ENCODE assay signal across 8 cellular contexts in genomic region chrX:118536204-118536603, GRCh38. TPM values are rescaled to one million over a fixed set of nuclear protein-coding genes. Genes with fewer than 3 reads are reported as not detected.
DNase-seq lines count a peak whose midpoint lies in the region; ATAC-seq lines count a peak whose summit lies in the region.

No MANE protein-coding gene starts in this region.

- H3K4me1 Mint-ChIP-seq in IgD-negative memory B cell (peaks cover 39 to 46% (median 45%) of the 10 kb centered on the region in 3 donors), naive B cell (peaks cover 35 to 58% (median 44%) of the 10 kb centered on the region in 3 donors)

- H3K9me3 Mint-ChIP-seq in IgD-negative memory B cell (no peaks in the 10 kb centered on the region), naive B cell (peaks cover 0 to 4% (median 0%) of the 10 kb centered on the region in 7 donors)

- H3K27ac Mint-ChIP-seq in IgD-negative memory B cell (peak overlapping the region; percentile 21 to 72 (median 45)), naive B cell (peak overlapping the region in 4 of 6 donors; percentile 56 to 87 (median 74))

- ATAC-seq in GM18858 (IDR thresholded peaks at IDR 0.05; ENCODE audit: unreplicated experiment) (peak; percentile 59), GM21723 (IDR thresholded peaks at IDR 0.05; ENCODE audit: unreplicated experiment) (peak; percentile 76), naive B cell (ENCODE audit: low read depth in 2 of 2) (peak in 1 of 2 donors; percentile 10)

- H3K27me3 Mint-ChIP-seq in IgD-negative memory B cell (no peaks in the 10 kb centered on the region), naive B cell (no peaks in the 10 kb centered on the region)

- DNase-seq in naive B cell (no peak), RKO (ENCODE audit: low spot score) (no peak), A172 (ENCODE audit: low spot score) (no peak), HT-29 (ENCODE audit: low spot score) (no peak), putamen (ENCODE audit: low spot score) (no peak)

- H3K4me3 Mint-ChIP-seq in IgD-negative memory B cell (peak overlapping the region; percentile 14 to 86 (median 48)), naive B cell (peak overlapping the region in 7 of 8 donors; percentile 15 to 79 (median 56))

- H3K36me3 Mint-ChIP-seq in IgD-negative memory B cell, result no peaks in the 10 kb centered on the region
- peaks cover 0 to 7% of the 10 kb centered on the region in 2 donors for H3K36me3 Mint-ChIP-seq in naive B cell

RNA-seq across cellular contexts. Expression of gene DOCK11, which starts 40.6 kb away (rescaled TPM):
- 22.3 TPM for polyA plus RNA-seq in IgD-negative memory B cell
- 10 to 100 TPM; 15.4 to 29.9 (median 19.7) TPM for polyA plus RNA-seq in naive B cell (ENCODE audit: low read depth in 6 of 6)
- total RNA-seq in A172 (2014; rRNA removed; shearing (Covaris generic)), result 26.5 and 32.7 TPM in 2 replicates
- total RNA-seq in HT-29 (2014; rRNA removed; shearing (Covaris generic)), result 0.13 and 0.23 TPM in 2 replicates

Comparison
In these comparisons a context has a peak if more than half of its experiments do, and no peak if none do; other contexts are left out.
1. RNA of gene DOCK11, which starts 40.6 kb away (total RNA-seq): 26.5 to 32.7 TPM in A172; 0.13 to 0.23 TPM in HT-29; every median in the first group is over 10 times any median in the second.